ENCODE assay signal across 32 cellular contexts in the genomic region with DNA sequence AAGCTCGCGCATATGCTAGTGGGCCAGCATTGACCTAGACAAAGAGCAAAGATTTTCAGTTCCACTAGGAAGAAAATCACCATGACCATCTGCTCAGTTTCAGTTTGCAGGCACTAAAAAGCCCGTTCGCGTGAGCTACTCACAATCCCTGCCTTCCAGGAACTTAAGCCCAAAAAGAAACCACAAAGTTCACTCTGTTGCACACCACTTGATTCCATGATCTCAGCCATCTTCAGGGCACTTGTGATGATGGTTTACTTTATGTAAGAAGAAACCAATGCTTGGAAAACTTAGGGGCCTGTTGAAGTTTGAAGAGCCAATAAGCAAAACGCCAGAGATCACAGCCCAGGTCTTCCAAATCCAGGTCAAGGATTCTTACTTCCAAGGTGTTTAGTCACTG. TPM values are rescaled to one million over a fixed set of nuclear protein-coding genes. Genes with fewer than 3 reads are reported as not detected.
A peak's percentile ranks its signal among the peaks of the same experiment; 100 is the strongest.
DNase-seq lines count a peak whose midpoint lies in the region; ATAC-seq and TF ChIP-seq lines count a peak whose summit lies in the region.
"Had no signal": no experiment of that assay in that cellular context is flagged by ENCODE, and none has a peak within 500 bp of the region (broad histone marks: within the 10 kb centered on the region; RNA-seq: fewer than 3 reads in every experiment).

No MANE protein-coding gene starts in this region.

- no peaks in the 10 kb centered on the region for H3K4me1 ChIP-seq in naive thymus-derived CD4-positive, alpha-beta T cell (ENCODE audit: control insufficient read depth in 2 of 2, insufficient read depth in 2 of 2, low read length in 2 of 2)
- H3K4me1 ChIP-seq: foreskin keratinocyte had no signal

- no peak overlapping the region for H3K4me3 ChIP-seq in WERI-Rb-1 (ENCODE audit: low read depth, low read length)
- H3K4me3 ChIP-seq in naive thymus-derived CD4-positive, alpha-beta T cell (ENCODE audit: low read length) = no peak overlapping the region
- H3K4me3 ChIP-seq: GM23248, heart right ventricle had no signal

- H3K9me3 ChIP-seq in WERI-Rb-1 (ENCODE audit: severe bottlenecking) = no peaks in the 10 kb centered on the region
- no peaks in the 10 kb centered on the region for H3K9me3 ChIP-seq in naive thymus-derived CD4-positive, alpha-beta T cell (ENCODE audit: control insufficient read depth in 2 of 3, low read length in 3 of 3)
- H3K9me3 ChIP-seq: heart right ventricle had no signal

- TF ChIP-seq CTCF in WERI-Rb-1 (IDR thresholded peaks at IDR 0.05; ENCODE audit: low read depth, low read length) = no peak

- H3K27me3 ChIP-seq in WERI-Rb-1 (ENCODE audit: insufficient read depth, low read depth, severe bottlenecking) = no peaks in the 10 kb centered on the region
- no peaks in the 10 kb centered on the region for H3K27me3 ChIP-seq in naive thymus-derived CD4-positive, alpha-beta T cell (ENCODE audit: control insufficient read depth in 2 of 2, insufficient read depth in 2 of 2, low read length in 2 of 2)
- H3K27me3 ChIP-seq: foreskin keratinocyte, heart right ventricle had no signal

- H3K27ac ChIP-seq in WERI-Rb-1 = peak overlapping the region; percentile 89
- no peak overlapping the region for H3K27ac ChIP-seq in naive thymus-derived CD4-positive, alpha-beta T cell (ENCODE audit: low read depth, low read length)
- H3K27ac ChIP-seq: C4-2B, foreskin keratinocyte, GM23248, heart right ventricle had no signal

- DNase-seq in activated naive CD4-positive, alpha-beta T cell (lab: John Stamatoyannopoulos, UW) = no peak
- peak; percentile 70 for DNase-seq in WERI-Rb-1
- DNase-seq in foreskin melanocyte = peak; percentile 3
- DNase-seq in activated CD4-positive, alpha-beta T cell treated with anti-CD3 and anti-CD28 coated beads, Interleukin-2, amount 50 U/mL, for 4 hours = no peak
- no peak for DNase-seq in naive thymus-derived CD4-positive, alpha-beta T cell
- DNase-seq in NCI-H1436 (lab: John Stamatoyannopoulos, UW) = no peak
- no peak for DNase-seq in cerebellar cortex (ENCODE audit: low spot score)
- DNase-seq: 8988T; activated CD4-positive, alpha-beta T cell treated with anti-CD3 and anti-CD28 coated beads for 36 hours; activated effector memory CD4-positive, alpha-beta T cell treated with Interleukin-2 at 50 U/mL for 16 hours; central memory CD4-positive, alpha-beta T cell; COR-L47; effector memory CD8-positive, alpha-beta T cell; foreskin keratinocyte; GM23248; heart right ventricle; IMR-90; kidney glomerular epithelial cell; mammary epithelial cell; NCI-H146; NCI-H524 treated with DMSO at 0.1 percent for 48 hours; NK-92 treated with Interleukin-12 subunit alpha and Interleukin-12 subunit beta, amount 100 ng/mL, for 24 hours; PC-3; SHP77 treated with DMSO at 0.1 percent for 48 hours had no signal

- H3K27ac Mint-ChIP-seq in activated naive CD4-positive, alpha-beta T cell treated with anti-CD3 and anti-CD28 coated beads, Interleukin-2, amount 50 U/mL, for 24 hours = peak overlapping the region; percentile 23
- H3K27ac Mint-ChIP-seq in naive thymus-derived CD4-positive, alpha-beta T cell = no peak overlapping the region
- H3K27ac Mint-ChIP-seq: activated CD4-positive, alpha-beta T cell treated with anti-CD3 and anti-CD28 coated beads for 36 hours; effector memory CD8-positive, alpha-beta T cell; stimulated activated effector memory CD8-positive, alpha-beta T cell treated with anti-CD3 and anti-CD28 coated beads, Interleukin-12 subunit alpha, Interleukin-12 subunit beta, amount 100 ng/mL, for 72 hours had no signal

- H3K4me1 Mint-ChIP-seq in activated naive CD4-positive, alpha-beta T cell treated with anti-CD3 and anti-CD28 coated beads, Interleukin-2, amount 50 U/mL, for 24 hours = no peaks in the 10 kb centered on the region
- peaks cover 0 to 7% (median 0%) of the 10 kb centered on the region in 7 donors for H3K4me1 Mint-ChIP-seq in naive thymus-derived CD4-positive, alpha-beta T cell
- H3K4me1 Mint-ChIP-seq: activated CD4-positive, alpha-beta T cell treated with anti-CD3 and anti-CD28 coated beads for 36 hours had no signal

- POLR2A ChIA-PET in naive thymus-derived CD4-positive, alpha-beta T cell (lab: Charles Lee) = no interaction called here

- no peak for ATAC-seq in naive thymus-derived CD4-positive, alpha-beta T cell
- ATAC-seq: activated CD4-positive, alpha-beta T cell treated with anti-CD3 and anti-CD28 coated beads for 36 hours; effector memory CD8-positive, alpha-beta T cell; foreskin keratinocyte; heart right ventricle; PC-3; stimulated activated effector memory CD8-positive, alpha-beta T cell treated with anti-CD3 and anti-CD28 coated beads, Interleukin-12 subunit alpha, Interleukin-12 subunit beta, amount 100 ng/mL, for 72 hours had no signal

- CTCF ChIA-PET in naive thymus-derived CD4-positive, alpha-beta T cell (lab: Charles Lee) = no interaction called here

- H3K27me3 Mint-ChIP-seq in activated naive CD4-positive, alpha-beta T cell treated with anti-CD3 and anti-CD28 coated beads, Interleukin-2, amount 50 U/mL, for 24 hours = no peaks in the 10 kb centered on the region
- no peaks in the 10 kb centered on the region for H3K27me3 Mint-ChIP-seq in naive thymus-derived CD4-positive, alpha-beta T cell
- H3K27me3 Mint-ChIP-seq: activated CD4-positive, alpha-beta T cell treated with anti-CD3 and anti-CD28 coated beads for 36 hours; effector memory CD8-positive, alpha-beta T cell had no signal

- intact Hi-C loops in naive thymus-derived CD4-positive, alpha-beta T cell (cut with micrococcal nuclease) = no loop called here

- peaks cover 46% of the 10 kb centered on the region for H3K36me3 Mint-ChIP-seq in activated naive CD4-positive, alpha-beta T cell treated with anti-CD3 and anti-CD28 coated beads, Interleukin-2, amount 50 U/mL, for 24 hours
- peaks cover 41 to 86% (median 73%) of the 10 kb centered on the region in 5 donors for H3K36me3 Mint-ChIP-seq in naive thymus-derived CD4-positive, alpha-beta T cell

- H3K36me3 ChIP-seq in WERI-Rb-1 = peaks cover 45% of the 10 kb centered on the region
- peaks cover 8 to 77% (median 28%) of the 10 kb centered on the region in 3 experiments for H3K36me3 ChIP-seq in naive thymus-derived CD4-positive, alpha-beta T cell (ENCODE audit: control insufficient read depth in 2 of 3, insufficient read depth in 3 of 3, low read length in 3 of 3)

- peaks cover 4% of the 10 kb centered on the region for H3K9me3 Mint-ChIP-seq in activated naive CD4-positive, alpha-beta T cell treated with anti-CD3 and anti-CD28 coated beads, Interleukin-2, amount 50 U/mL, for 24 hours
- H3K9me3 Mint-ChIP-seq in naive thymus-derived CD4-positive, alpha-beta T cell = peaks cover 0 to 6% (median 0%) of the 10 kb centered on the region in 11 donors
- H3K9me3 Mint-ChIP-seq: effector memory CD8-positive, alpha-beta T cell; nephron; stimulated activated effector memory CD8-positive, alpha-beta T cell treated with anti-CD3 and anti-CD28 coated beads, Interleukin-12 subunit alpha, Interleukin-12 subunit beta, amount 100 ng/mL, for 72 hours had no signal

- H3K4me3 Mint-ChIP-seq in activated naive CD4-positive, alpha-beta T cell treated with anti-CD3 and anti-CD28 coated beads, Interleukin-2, amount 50 U/mL, for 24 hours = no peak overlapping the region
- H3K4me3 Mint-ChIP-seq in naive thymus-derived CD4-positive, alpha-beta T cell = no peak overlapping the region
- H3K4me3 Mint-ChIP-seq: activated CD4-positive, alpha-beta T cell treated with anti-CD3 and anti-CD28 coated beads for 36 hours; effector memory CD8-positive, alpha-beta T cell; nephron; stimulated activated effector memory CD8-positive, alpha-beta T cell treated with anti-CD3 and anti-CD28 coated beads, Interleukin-12 subunit alpha, Interleukin-12 subunit beta, amount 100 ng/mL, for 72 hours had no signal

RNA-seq across cellular contexts. Expression of gene SLC15A1, which starts 45.0 kb away (rescaled TPM):
- total RNA-seq in naive thymus-derived CD4-positive, alpha-beta T cell = not detected
- polyA plus RNA-seq in naive thymus-derived CD4-positive, alpha-beta T cell = not detected
- total RNA-seq: activated CD4-positive, alpha-beta T cell treated with anti-CD3 and anti-CD28 coated beads for 36 hours; activated CD8-positive, alpha-beta memory T cell treated with anti-CD3 and anti-CD28 coated beads for 36 hours; GM23248; heart right ventricle; IMR-90; osteoblast; subcutaneous adipose tissue; T-helper 2 cell treated with Interferon-gamma antibody and Interleukin-4, amounts not matched to agents 100 ng/mL and 5 ng/mL, for 36 hours had no signal
- polyA plus RNA-seq: foreskin keratinocyte, GM23248, IMR-90 had no signal

Comparison
In these comparisons a context has a peak if more than half of its experiments do, and no peak if none do; other contexts are left out.
1. DNase-seq: peak in WERI-Rb-1 (single experiment) and foreskin melanocyte (single experiment); none in activated naive CD4-positive, alpha-beta T cell (0 of 4), activated CD4-positive, alpha-beta T cell treated with anti-CD3 and anti-CD28 coated beads, Interleukin-2, amount 50 U/mL, for 4 hours (0 of 2), naive thymus-derived CD4-positive, alpha-beta T cell (0 of 9), NCI-H1436 (single experiment) and cerebellar cortex (single experiment).